9 cellular contexts compared by ENCODE assay signal in genomic region chr16:53219795-53220194, GRCh38.
DNase-seq lines count a peak whose midpoint lies in the region; ATAC-seq and TF ChIP-seq lines count a peak whose summit lies in the region.
"Had no signal": no experiment of that assay in that cellular context is flagged by ENCODE, and none has a peak within 500 bp of the region (broad histone marks: within the 10 kb centered on the region; RNA-seq: fewer than 3 reads in every experiment).

No MANE protein-coding gene starts in this region.

- H3K4me1 ChIP-seq in endocrine pancreas (ENCODE audit: control insufficient read depth, insufficient read depth, low read length) = peaks cover 35% of the 10 kb centered on the region
- H3K4me1 ChIP-seq in naive thymus-derived CD4-positive, alpha-beta T cell (ENCODE audit: control insufficient read depth in 2 of 2, insufficient read depth in 2 of 2, low read length in 2 of 2) = no peaks in the 10 kb centered on the region

- H3K27ac ChIP-seq in HL-60 (replicated peaks) = peak overlapping the region; percentile 52
- H3K27ac ChIP-seq in naive thymus-derived CD4-positive, alpha-beta T cell (ENCODE audit: low read depth, low read length) = no peak overlapping the region

- H3K4me3 ChIP-seq in HL-60 (replicated peaks; ENCODE audit: insufficient read depth, low read length) (no peak overlapping the region), endocrine pancreas (ENCODE audit: control insufficient read depth, insufficient read depth, low read length) (peak overlapping the region; percentile 34)
- H3K4me3 ChIP-seq in naive thymus-derived CD4-positive, alpha-beta T cell (ENCODE audit: low read length) = no peak overlapping the region

- H3K36me3 Mint-ChIP-seq in naive thymus-derived CD4-positive, alpha-beta T cell = peaks cover 0 to 7% (median 0%) of the 10 kb centered on the region in 5 donors
- H3K36me3 Mint-ChIP-seq in type B pancreatic cell = peaks cover 9% of the 10 kb centered on the region

- DNase-seq in GM04504 (ENCODE audit: low read depth) (peak; percentile 8), HL-60 (ENCODE audit: low read depth in 1 of 2, low spot score in 1 of 2) (no peak), type B pancreatic cell (ENCODE audit: extremely low spot score, unreplicated experiment) (no peak)
- DNase-seq in naive thymus-derived CD4-positive, alpha-beta T cell = no peak
- no peak for DNase-seq in activated CD4-positive, CD25-positive, alpha-beta regulatory T cell (lab: John Stamatoyannopoulos, UW)
- no peak for DNase-seq in activated CD8-positive, alpha-beta memory T cell treated with anti-CD3 and anti-CD28 coated beads, Interleukin-2, amount 50 U/mL, for 48 hours
- DNase-seq: activated naive CD4-positive, alpha-beta T cell had no signal

- POLR2A ChIA-PET in naive thymus-derived CD4-positive, alpha-beta T cell (lab: Charles Lee) = no interaction called here

- intact Hi-C loops in naive thymus-derived CD4-positive, alpha-beta T cell (cut with micrococcal nuclease) = loop anchor here (5.0 kb wide), 1 partner anchor 162 kb away; no protein-coding TSS in a partner anchor

- CTCF ChIA-PET in naive thymus-derived CD4-positive, alpha-beta T cell (lab: Charles Lee) = no interaction called here

- no peak overlapping the region for H3K9ac ChIP-seq in endocrine pancreas (ENCODE audit: control insufficient read depth, insufficient read depth, low read length)

- no peak overlapping the region for H3K27ac Mint-ChIP-seq in naive thymus-derived CD4-positive, alpha-beta T cell
- no peak overlapping the region for H3K27ac Mint-ChIP-seq in type B pancreatic cell

- ATAC-seq in naive thymus-derived CD4-positive, alpha-beta T cell = peak; percentile 57
- ATAC-seq in GM18520 (IDR thresholded peaks at IDR 0.05; ENCODE audit: unreplicated experiment) = no peak

- H3K27me3 ChIP-seq in HL-60 (ENCODE audit: insufficient read depth, poor library complexity, severe bottlenecking) (no peaks in the 10 kb centered on the region), endocrine pancreas (ENCODE audit: control insufficient read depth, insufficient read depth, low read length) (no peaks in the 10 kb centered on the region)
- no peaks in the 10 kb centered on the region for H3K27me3 ChIP-seq in naive thymus-derived CD4-positive, alpha-beta T cell (ENCODE audit: control insufficient read depth in 2 of 2, insufficient read depth in 2 of 2, low read length in 2 of 2)

- no peaks in the 10 kb centered on the region for H3K9me3 Mint-ChIP-seq in naive thymus-derived CD4-positive, alpha-beta T cell
- H3K9me3 Mint-ChIP-seq in type B pancreatic cell = no peaks in the 10 kb centered on the region

- TF ChIP-seq CTCF in HL-60 (IDR thresholded peaks at IDR 0.05; ENCODE audit: insufficient read depth, low read length) = no peak
- TF ChIP-seq CTCF in type B pancreatic cell (conservative IDR thresholded peaks at IDR 0.05) = no peak

- H3K36me3 ChIP-seq in endocrine pancreas (ENCODE audit: control insufficient read depth, insufficient read depth, low read length) = peaks cover 3% of the 10 kb centered on the region
- H3K36me3 ChIP-seq in naive thymus-derived CD4-positive, alpha-beta T cell (ENCODE audit: control insufficient read depth in 2 of 3, insufficient read depth in 3 of 3, low read length in 3 of 3) = peaks cover 0 to 9% (median 0%) of the 10 kb centered on the region in 3 experiments

- no peak overlapping the region for H3K4me3 Mint-ChIP-seq in naive thymus-derived CD4-positive, alpha-beta T cell
- no peak overlapping the region for H3K4me3 Mint-ChIP-seq in type B pancreatic cell

- no peaks in the 10 kb centered on the region for H3K9me3 ChIP-seq in endocrine pancreas (ENCODE audit: control insufficient read depth, low read length)
- no peaks in the 10 kb centered on the region for H3K9me3 ChIP-seq in naive thymus-derived CD4-positive, alpha-beta T cell (ENCODE audit: control insufficient read depth in 2 of 3, low read length in 3 of 3)

- peaks cover 0 to 10% (median 3%) of the 10 kb centered on the region in 7 donors for H3K4me1 Mint-ChIP-seq in naive thymus-derived CD4-positive, alpha-beta T cell
- peaks cover 11% of the 10 kb centered on the region for H3K4me1 Mint-ChIP-seq in type B pancreatic cell (ENCODE audit: unreplicated experiment)

- no peaks in the 10 kb centered on the region for H3K27me3 Mint-ChIP-seq in naive thymus-derived CD4-positive, alpha-beta T cell
- no peaks in the 10 kb centered on the region for H3K27me3 Mint-ChIP-seq in type B pancreatic cell
